ENCODE assay signal across 1 cellular context in the genomic region with DNA sequence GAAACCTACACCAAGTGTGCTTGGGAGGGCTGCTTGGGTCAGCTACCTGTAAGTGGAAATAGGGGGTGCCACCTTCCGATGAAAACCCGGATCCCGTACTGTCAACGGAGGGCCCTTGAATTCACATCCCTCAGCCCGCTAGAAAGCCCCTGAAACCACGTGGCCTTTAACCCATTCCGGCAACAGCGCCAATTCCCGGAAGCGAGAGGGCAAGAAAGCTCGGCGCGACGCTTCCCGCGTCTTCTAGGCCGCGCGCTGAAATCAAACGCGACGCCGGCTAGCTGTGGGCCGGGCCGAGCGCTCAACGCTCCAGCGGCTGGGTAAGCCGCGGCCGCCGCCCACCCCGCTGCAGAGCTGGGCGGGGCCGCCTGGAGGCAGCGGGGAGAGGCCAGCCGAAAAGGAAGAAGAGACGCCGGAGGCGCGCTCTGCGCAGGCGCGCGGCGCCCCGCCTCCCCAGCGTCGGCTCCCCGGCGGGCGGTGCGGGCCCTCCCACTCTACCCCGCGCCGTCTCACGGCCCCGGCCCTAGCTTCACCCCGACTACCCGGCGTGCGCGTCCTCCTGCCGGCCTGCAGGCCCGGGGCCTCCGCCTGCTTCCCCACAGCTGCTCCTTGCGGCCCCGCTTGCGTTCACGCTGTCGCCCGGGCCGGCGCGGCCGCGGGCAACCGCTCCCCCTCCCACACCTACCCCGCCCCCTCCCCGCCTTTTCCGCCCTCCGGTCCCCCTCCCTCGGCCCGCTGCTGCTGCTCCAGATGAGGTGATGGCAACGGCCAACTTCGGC.
TF ChIP-seq lines count a peak whose summit lies in the region.

A gene (plus strand): TSS at position 492 of the 779 bp plus-strand sequence. CDS start 267 bp downstream, at position 759.

TF ChIP-seq in HEK293, 187 proteins besides CTCF, POLR2A, EP300 and RAD21 (continued from another document and continues in another):
- TF ChIP-seq, protein P1, sequence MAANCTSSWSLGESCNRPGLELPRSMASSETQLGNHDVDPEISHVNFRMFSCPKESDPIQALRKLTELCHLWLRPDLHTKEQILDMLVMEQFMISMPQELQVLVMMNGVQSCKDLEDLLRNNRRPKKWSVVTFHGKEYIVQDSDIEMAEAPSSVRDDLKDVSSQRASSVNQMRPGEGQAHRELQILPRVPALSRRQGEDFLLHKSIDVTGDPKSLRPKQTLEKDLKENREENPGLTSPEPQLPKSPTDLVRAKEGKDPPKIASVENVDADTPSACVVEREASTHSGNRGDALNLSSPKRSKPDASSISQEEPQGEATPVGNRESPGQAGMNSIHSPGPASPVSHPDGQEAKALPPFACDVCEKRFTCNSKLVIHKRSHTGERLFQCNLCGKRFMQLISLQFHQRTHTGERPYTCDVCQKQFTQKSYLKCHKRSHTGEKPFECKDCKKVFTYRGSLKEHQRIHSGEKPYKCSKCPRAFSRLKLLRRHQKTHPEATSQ (tag by site-specific recombination; IDR thresholded peaks at IDR 0.05), result peak; percentile 57; the same call in 1 of the 2 replicates
- no peak for TF ChIP-seq ZFP41 (tag by site-specific recombination; IDR thresholded peaks at IDR 0.05; ENCODE audit: borderline replicate concordance)
- no peak for TF ChIP-seq ZNF596 (tag by site-specific recombination; IDR thresholded peaks at IDR 0.05)
- TF ChIP-seq ZNF133 (tag by site-specific recombination; IDR thresholded peaks at IDR 0.05), result no peak
- TF ChIP-seq, protein P2, sequence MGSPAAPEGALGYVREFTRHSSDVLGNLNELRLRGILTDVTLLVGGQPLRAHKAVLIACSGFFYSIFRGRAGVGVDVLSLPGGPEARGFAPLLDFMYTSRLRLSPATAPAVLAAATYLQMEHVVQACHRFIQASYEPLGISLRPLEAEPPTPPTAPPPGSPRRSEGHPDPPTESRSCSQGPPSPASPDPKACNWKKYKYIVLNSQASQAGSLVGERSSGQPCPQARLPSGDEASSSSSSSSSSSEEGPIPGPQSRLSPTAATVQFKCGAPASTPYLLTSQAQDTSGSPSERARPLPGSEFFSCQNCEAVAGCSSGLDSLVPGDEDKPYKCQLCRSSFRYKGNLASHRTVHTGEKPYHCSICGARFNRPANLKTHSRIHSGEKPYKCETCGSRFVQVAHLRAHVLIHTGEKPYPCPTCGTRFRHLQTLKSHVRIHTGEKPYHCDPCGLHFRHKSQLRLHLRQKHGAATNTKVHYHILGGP (tag by site-specific recombination; IDR thresholded peaks at IDR 0.05), result no peak
- TF ChIP-seq, protein P3, sequence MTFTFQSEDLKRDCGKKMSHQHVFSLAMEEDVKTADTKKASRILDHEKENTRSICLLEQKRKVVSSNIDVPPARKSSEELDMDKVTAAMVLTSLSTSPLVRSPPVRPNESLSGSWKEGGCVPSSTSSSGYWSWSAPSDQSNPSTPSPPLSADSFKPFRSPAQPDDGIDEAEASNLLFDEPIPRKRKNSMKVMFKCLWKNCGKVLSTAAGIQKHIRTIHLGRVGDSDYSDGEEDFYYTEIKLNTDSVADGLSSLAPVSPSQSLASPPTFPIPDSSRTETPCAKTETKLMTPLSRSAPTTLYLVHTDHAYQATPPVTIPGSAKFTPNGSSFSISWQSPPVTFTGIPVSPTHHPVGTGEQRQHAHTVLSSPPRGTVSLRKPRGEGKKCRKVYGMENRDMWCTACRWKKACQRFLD (tag by site-specific recombination; IDR thresholded peaks at IDR 0.05), result no peak
- TF ChIP-seq BCL11B (tag by site-specific recombination; IDR thresholded peaks at IDR 0.05; ENCODE audit: low read depth), result no peak
- TF ChIP-seq ZNF776 (tag by site-specific recombination; IDR thresholded peaks at IDR 0.05; ENCODE audit: borderline replicate concordance), result no peak
- TF ChIP-seq ZNF341 (tag by site-specific recombination; IDR thresholded peaks at IDR 0.05; ENCODE audit: low read depth), result peak; percentile 89
- TF ChIP-seq, protein P4, sequence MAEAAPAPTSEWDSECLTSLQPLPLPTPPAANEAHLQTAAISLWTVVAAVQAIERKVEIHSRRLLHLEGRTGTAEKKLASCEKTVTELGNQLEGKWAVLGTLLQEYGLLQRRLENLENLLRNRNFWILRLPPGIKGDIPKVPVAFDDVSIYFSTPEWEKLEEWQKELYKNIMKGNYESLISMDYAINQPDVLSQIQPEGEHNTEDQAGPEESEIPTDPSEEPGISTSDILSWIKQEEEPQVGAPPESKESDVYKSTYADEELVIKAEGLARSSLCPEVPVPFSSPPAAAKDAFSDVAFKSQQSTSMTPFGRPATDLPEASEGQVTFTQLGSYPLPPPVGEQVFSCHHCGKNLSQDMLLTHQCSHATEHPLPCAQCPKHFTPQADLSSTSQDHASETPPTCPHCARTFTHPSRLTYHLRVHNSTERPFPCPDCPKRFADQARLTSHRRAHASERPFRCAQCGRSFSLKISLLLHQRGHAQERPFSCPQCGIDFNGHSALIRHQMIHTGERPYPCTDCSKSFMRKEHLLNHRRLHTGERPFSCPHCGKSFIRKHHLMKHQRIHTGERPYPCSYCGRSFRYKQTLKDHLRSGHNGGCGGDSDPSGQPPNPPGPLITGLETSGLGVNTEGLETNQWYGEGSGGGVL (tag by site-specific recombination; IDR thresholded peaks at IDR 0.05), result no peak
- no peak for TF ChIP-seq RBAK (tag by site-specific recombination; IDR thresholded peaks at IDR 0.05)
- no peak for TF ChIP-seq OVOL3 (tag by site-specific recombination; IDR thresholded peaks at IDR 0.05)
- TF ChIP-seq, protein P5, sequence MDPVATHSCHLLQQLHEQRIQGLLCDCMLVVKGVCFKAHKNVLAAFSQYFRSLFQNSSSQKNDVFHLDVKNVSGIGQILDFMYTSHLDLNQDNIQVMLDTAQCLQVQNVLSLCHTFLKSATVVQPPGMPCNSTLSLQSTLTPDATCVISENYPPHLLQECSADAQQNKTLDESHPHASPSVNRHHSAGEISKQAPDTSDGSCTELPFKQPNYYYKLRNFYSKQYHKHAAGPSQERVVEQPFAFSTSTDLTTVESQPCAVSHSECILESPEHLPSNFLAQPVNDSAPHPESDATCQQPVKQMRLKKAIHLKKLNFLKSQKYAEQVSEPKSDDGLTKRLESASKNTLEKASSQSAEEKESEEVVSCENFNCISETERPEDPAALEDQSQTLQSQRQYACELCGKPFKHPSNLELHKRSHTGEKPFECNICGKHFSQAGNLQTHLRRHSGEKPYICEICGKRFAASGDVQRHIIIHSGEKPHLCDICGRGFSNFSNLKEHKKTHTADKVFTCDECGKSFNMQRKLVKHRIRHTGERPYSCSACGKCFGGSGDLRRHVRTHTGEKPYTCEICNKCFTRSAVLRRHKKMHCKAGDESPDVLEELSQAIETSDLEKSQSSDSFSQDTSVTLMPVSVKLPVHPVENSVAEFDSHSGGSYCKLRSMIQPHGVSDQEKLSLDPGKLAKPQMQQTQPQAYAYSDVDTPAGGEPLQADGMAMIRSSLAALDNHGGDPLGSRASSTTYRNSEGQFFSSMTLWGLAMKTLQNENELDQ (tag by site-specific recombination; IDR thresholded peaks at IDR 0.05; ENCODE audit: low read depth), result no peak
- no peak for TF ChIP-seq GLIS1 (tag by site-specific recombination; IDR thresholded peaks at IDR 0.05)
- TF ChIP-seq ZXDB (tag by site-specific recombination; IDR thresholded peaks at IDR 0.05), result peak; percentile 96
- no peak for TF ChIP-seq ZIC2 (tag by site-specific recombination; IDR thresholded peaks at IDR 0.05)
- TF ChIP-seq ZNF555 (tag by site-specific recombination; conservative IDR thresholded peaks at IDR 0.05), result no peak
- no peak for TF ChIP-seq ZNF792 (tag by site-specific recombination; IDR thresholded peaks at IDR 0.05)
- TF ChIP-seq ZNF174 (tag by site-specific recombination; IDR thresholded peaks at IDR 0.05), result no peak
- TF ChIP-seq ZNF37A (tag by site-specific recombination; IDR thresholded peaks at IDR 0.05), result no peak
- TF ChIP-seq, protein P6, sequence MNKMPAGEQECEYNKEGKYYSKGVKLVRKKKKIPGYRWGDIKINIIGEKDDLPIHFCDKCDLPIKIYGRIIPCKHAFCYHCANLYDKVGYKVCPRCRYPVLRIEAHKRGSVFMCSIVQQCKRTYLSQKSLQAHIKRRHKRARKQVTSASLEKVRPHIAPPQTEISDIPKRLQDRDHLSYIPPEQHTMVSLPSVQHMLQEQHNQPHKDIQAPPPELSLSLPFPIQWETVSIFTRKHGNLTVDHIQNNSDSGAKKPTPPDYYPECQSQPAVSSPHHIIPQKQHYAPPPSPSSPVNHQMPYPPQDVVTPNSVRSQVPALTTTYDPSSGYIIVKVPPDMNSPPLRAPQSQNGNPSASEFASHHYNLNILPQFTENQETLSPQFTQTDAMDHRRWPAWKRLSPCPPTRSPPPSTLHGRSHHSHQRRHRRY (tag by site-specific recombination; IDR thresholded peaks at IDR 0.05), result no peak
- TF ChIP-seq, protein P7, sequence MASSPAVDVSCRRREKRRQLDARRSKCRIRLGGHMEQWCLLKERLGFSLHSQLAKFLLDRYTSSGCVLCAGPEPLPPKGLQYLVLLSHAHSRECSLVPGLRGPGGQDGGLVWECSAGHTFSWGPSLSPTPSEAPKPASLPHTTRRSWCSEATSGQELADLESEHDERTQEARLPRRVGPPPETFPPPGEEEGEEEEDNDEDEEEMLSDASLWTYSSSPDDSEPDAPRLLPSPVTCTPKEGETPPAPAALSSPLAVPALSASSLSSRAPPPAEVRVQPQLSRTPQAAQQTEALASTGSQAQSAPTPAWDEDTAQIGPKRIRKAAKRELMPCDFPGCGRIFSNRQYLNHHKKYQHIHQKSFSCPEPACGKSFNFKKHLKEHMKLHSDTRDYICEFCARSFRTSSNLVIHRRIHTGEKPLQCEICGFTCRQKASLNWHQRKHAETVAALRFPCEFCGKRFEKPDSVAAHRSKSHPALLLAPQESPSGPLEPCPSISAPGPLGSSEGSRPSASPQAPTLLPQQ (tag by site-specific recombination; IDR thresholded peaks at IDR 0.05), result peak; percentile 90
- TF ChIP-seq, protein P8, sequence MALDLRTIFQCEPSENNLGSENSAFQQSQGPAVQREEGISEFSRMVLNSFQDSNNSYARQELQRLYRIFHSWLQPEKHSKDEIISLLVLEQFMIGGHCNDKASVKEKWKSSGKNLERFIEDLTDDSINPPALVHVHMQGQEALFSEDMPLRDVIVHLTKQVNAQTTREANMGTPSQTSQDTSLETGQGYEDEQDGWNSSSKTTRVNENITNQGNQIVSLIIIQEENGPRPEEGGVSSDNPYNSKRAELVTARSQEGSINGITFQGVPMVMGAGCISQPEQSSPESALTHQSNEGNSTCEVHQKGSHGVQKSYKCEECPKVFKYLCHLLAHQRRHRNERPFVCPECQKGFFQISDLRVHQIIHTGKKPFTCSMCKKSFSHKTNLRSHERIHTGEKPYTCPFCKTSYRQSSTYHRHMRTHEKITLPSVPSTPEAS (tag by site-specific recombination; IDR thresholded peaks at IDR 0.05), result no peak
- peak; percentile 88; the same call in 1 of the 2 replicates for TF ChIP-seq TCF7L2 (IDR thresholded peaks at IDR 0.05; ENCODE audit: borderline replicate concordance, low read depth, low read length)
- no peak for TF ChIP-seq MEIS1 (CRISPR knock-in tag; IDR thresholded peaks at IDR 0.05; ENCODE audit: borderline replicate concordance)
- TF ChIP-seq ZNF292 (tag by site-specific recombination; IDR thresholded peaks at IDR 0.05; ENCODE audit: borderline replicate concordance, low read depth), result no peak
- TF ChIP-seq ZNF214 (tag by site-specific recombination; IDR thresholded peaks at IDR 0.05; ENCODE audit: borderline replicate concordance), result no peak
- peak; percentile 67 for TF ChIP-seq ZNF335 (tag by site-specific recombination; conservative IDR thresholded peaks at IDR 0.05)
- TF ChIP-seq ZNF585B (tag by site-specific recombination; IDR thresholded peaks at IDR 0.05), result no peak
- TF ChIP-seq SP2 (tag by site-specific recombination; IDR thresholded peaks at IDR 0.05), result peak; percentile 72
- TF ChIP-seq OSR2 (tag by site-specific recombination; IDR thresholded peaks at IDR 0.05), result no peak
- TF ChIP-seq ZNF48 (tag by site-specific recombination; IDR thresholded peaks at IDR 0.05), result no peak
- no peak for TF ChIP-seq ZNF529 (tag by site-specific recombination; IDR thresholded peaks at IDR 0.05; ENCODE audit: insufficient replicate concordance)
- TF ChIP-seq ZNF175 (tag by site-specific recombination; IDR thresholded peaks at IDR 0.05), result no peak
- TF ChIP-seq ZNF747 (tag by site-specific recombination; IDR thresholded peaks at IDR 0.05), result no peak
- 0 out of 2 replicates have a peak, but pooled peaks have one; percentile 75 for TF ChIP-seq ZNF660 (tag by site-specific recombination; IDR thresholded peaks at IDR 0.05)
- TF ChIP-seq ZNF184 (tag by site-specific recombination; IDR thresholded peaks at IDR 0.05), result no peak; the same call in 1 of the 2 replicates
- no peak for TF ChIP-seq ZNF121 (tag by site-specific recombination; IDR thresholded peaks at IDR 0.05)
- TF ChIP-seq ZNF548 (tag by site-specific recombination; IDR thresholded peaks at IDR 0.05), result no peak
- peak; percentile 73; the same call in 1 of the 2 replicates for TF ChIP-seq HOXC10 (CRISPR knock-in tag; IDR thresholded peaks at IDR 0.05)
- TF ChIP-seq, protein P9, sequence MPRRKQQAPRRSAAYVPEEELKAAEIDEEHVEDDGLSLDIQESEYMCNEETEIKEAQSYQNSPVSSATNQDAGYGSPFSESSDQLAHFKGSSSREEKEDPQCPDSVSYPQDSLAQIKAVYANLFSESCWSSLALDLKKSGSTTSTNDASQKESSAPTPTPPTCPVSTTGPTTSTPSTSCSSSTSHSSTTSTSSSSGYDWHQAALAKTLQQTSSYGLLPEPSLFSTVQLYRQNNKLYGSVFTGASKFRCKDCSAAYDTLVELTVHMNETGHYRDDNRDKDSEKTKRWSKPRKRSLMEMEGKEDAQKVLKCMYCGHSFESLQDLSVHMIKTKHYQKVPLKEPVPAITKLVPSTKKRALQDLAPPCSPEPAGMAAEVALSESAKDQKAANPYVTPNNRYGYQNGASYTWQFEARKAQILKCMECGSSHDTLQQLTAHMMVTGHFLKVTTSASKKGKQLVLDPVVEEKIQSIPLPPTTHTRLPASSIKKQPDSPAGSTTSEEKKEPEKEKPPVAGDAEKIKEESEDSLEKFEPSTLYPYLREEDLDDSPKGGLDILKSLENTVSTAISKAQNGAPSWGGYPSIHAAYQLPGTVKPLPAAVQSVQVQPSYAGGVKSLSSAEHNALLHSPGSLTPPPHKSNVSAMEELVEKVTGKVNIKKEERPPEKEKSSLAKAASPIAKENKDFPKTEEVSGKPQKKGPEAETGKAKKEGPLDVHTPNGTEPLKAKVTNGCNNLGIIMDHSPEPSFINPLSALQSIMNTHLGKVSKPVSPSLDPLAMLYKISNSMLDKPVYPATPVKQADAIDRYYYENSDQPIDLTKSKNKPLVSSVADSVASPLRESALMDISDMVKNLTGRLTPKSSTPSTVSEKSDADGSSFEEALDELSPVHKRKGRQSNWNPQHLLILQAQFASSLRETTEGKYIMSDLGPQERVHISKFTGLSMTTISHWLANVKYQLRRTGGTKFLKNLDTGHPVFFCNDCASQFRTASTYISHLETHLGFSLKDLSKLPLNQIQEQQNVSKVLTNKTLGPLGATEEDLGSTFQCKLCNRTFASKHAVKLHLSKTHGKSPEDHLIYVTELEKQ (tag by site-specific recombination; IDR thresholded peaks at IDR 0.05; ENCODE audit: borderline replicate concordance), result no peak
- TF ChIP-seq ZNF138 (tag by site-specific recombination; IDR thresholded peaks at IDR 0.05; ENCODE audit: borderline replicate concordance), result no peak
